In genomic region chr1:169680377-169681019, GRCh38 we compare ENCODE assay signal across 10 cellular contexts. TPM values are rescaled to one million over a fixed set of nuclear protein-coding genes. Genes with fewer than 3 reads are reported as not detected.
DNase-seq lines count a peak whose midpoint lies in the region; ATAC-seq, FAIRE-seq and TF ChIP-seq lines count a peak whose summit lies in the region.
"Had no signal": no experiment of that assay in that cellular context is flagged by ENCODE, and none has a peak within 500 bp of the region (broad histone marks: within the 10 kb centered on the region; RNA-seq: fewer than 3 reads in every experiment).

No MANE protein-coding gene starts in this region.

- H4K20me1 ChIP-seq in DOHH2 (ENCODE audit: control insufficient read depth, insufficient read depth, low read depth, low read length) (no peaks in the 10 kb centered on the region), GM12878 (ENCODE audit: control insufficient read depth, insufficient read depth) (no peaks in the 10 kb centered on the region)

- no peak overlapping the region for H3K27ac Mint-ChIP-seq in nephron progenitor cell

- peak overlapping the region; percentile 97 for H3K27ac ChIP-seq in DOHH2 (ENCODE audit: low read depth, low read length)
- H3K27ac ChIP-seq in GM12878 (ENCODE audit: control insufficient read depth, insufficient read depth): peak overlapping the region; percentile 76
- H3K27ac ChIP-seq: epithelial cell of prostate had no signal

- no TSS peak for BruUV-seq in GM12878 (replicated peaks; lab: Mats Ljungman, UMichigan)

- RAD21 ChIA-PET in GM12878 (lab: Charles Lee; ENCODE audit: unreplicated experiment): interaction anchor here (0.7 to 6.0 kb wide), 8 partner anchors 12 to 84 kb away, joined by 3 to 71 read pairs (median 15); no protein-coding TSS in a partner anchor

- H3K9me3 ChIP-seq in DOHH2 (ENCODE audit: control insufficient read depth, insufficient read depth, low read length): no peaks in the 10 kb centered on the region
- H3K9me3 ChIP-seq in GM12878 (replicated peaks; ENCODE audit: control insufficient read depth, insufficient read depth, low read length): no peaks in the 10 kb centered on the region; the same call in 2 of the 3 replicates

- H3F3A ChIP-seq in DOHH2 (ENCODE audit: control insufficient read depth, insufficient read depth): peaks cover 37% of the 10 kb centered on the region

- no peak overlapping the region for H3K4me3 Mint-ChIP-seq in nephron progenitor cell

- H3K4me3 ChIP-seq in DOHH2 (ENCODE audit: low read length) (peak overlapping the region; percentile 73), GM12878 (peak overlapping the region; percentile 37)
- H3K4me3 ChIP-seq: K562 had no signal

- peaks cover 2% of the 10 kb centered on the region; the same call in 1 of the 2 replicates for H3K36me3 ChIP-seq in DOHH2 (ENCODE audit: control insufficient read depth, low read length)
- no peaks in the 10 kb centered on the region for H3K36me3 ChIP-seq in GM12878 (ENCODE audit: control insufficient read depth in 2 of 2, insufficient read depth in 2 of 2, low read length in 1 of 2)

- SMC1A ChIA-PET in GM12878 (lab: Charles Lee; ENCODE audit: uncharacterized antibody, unreplicated experiment): interaction anchor here (1.2 to 11.1 kb wide), 7 partner anchors 13 to 78 kb away, joined by 5 to 176 read pairs (median 16); no protein-coding TSS in a partner anchor

- in situ Hi-C loops in GM12878 (cut with MboI): no loop called here

- 30% methylated on average over 6 of the region's 6 CpGs for WGBS in GM12878 (ENCODE audit: insufficient coverage, insufficient replicate concordance, low lambda C conversion rate, missing lambda C conversion rate)

- TF ChIP-seq EP300 in GM12878 (IDR thresholded peaks at IDR 0.05; ENCODE audit: borderline replicate concordance in 1 of 2, control insufficient read depth in 1 of 2, low read depth in 2 of 2, low read length in 2 of 2): no peak

- peaks cover 24% of the 10 kb centered on the region for H3K4me1 Mint-ChIP-seq in nephron progenitor cell

- ATAC-seq in GM19463 (IDR thresholded peaks at IDR 0.05; ENCODE audit: unreplicated experiment) (peak; percentile 62), HG03460 (IDR thresholded peaks at IDR 0.05; ENCODE audit: unreplicated experiment) (peak; percentile 64), GM12878 (peak; percentile 88)
- ATAC-seq: K562 had no signal

- no peaks in the 10 kb centered on the region for H3K9me3 Mint-ChIP-seq in nephron progenitor cell

- H3K4me2 ChIP-seq in DOHH2 (ENCODE audit: low read length): peak overlapping the region; percentile 92
- peak overlapping the region; percentile 38 for H3K4me2 ChIP-seq in GM12878 (ENCODE audit: control insufficient read depth, insufficient read depth)

- no peaks in the 10 kb centered on the region for H3K36me3 Mint-ChIP-seq in nephron progenitor cell (ENCODE audit: low read depth)

- peak overlapping the region; percentile 23; the same call in 1 of the 2 replicates for H3K9ac ChIP-seq in GM12878 (ENCODE audit: control insufficient read depth, insufficient read depth, low read length)

- DNase-seq in GM12878 (ENCODE audit: low read depth, low spot score) (peak; percentile 73), RKO (ENCODE audit: low spot score) (no peak), A172 (ENCODE audit: low spot score) (no peak), KG1 (lab: John Stamatoyannopoulos, UW) (no peak), nephron progenitor cell (no peak)

- POLR2A ChIA-PET in GM12878 (lab: Charles Lee): interaction anchor here (0.5 to 5.8 kb wide), 3 partner anchors 13 to 1012 kb away, joined by 3 to 64 read pairs (median 5); no protein-coding TSS in a partner anchor

- no peaks in the 10 kb centered on the region for H3K9me2 ChIP-seq in DOHH2 (replicated peaks; ENCODE audit: control insufficient read depth, low read length)

- peaks cover 10% of the 10 kb centered on the region for H3K27me3 Mint-ChIP-seq in nephron progenitor cell (ENCODE audit: low read depth, poor library complexity)

- H3K27me3 ChIP-seq in DOHH2 (ENCODE audit: control insufficient read depth, low read length): no peaks in the 10 kb centered on the region
- H3K27me3 ChIP-seq in GM12878 (replicated peaks in 1 of 2; ENCODE audit: control insufficient read depth in 2 of 2, insufficient read depth in 2 of 2, low read length in 1 of 2): no peaks in the 10 kb centered on the region

- TF ChIP-seq RAD21 in GM12878 (IDR thresholded peaks at IDR 0.05; ENCODE audit: insufficient read depth, low read depth, low read length): no peak

- TF ChIP-seq CTCF in DOHH2 (IDR thresholded peaks at IDR 0.05; ENCODE audit: low read depth, low read length, poor library complexity, severe bottlenecking) (no peak), GM12878 (IDR thresholded peaks at IDR 0.05 in 2 of 3, conservative IDR thresholded peaks at IDR 0.05 in 1 of 3; ENCODE audit: control insufficient read depth in 2 of 3, extremely low read depth in 1 of 3, insufficient read depth in 1 of 3, low read depth in 3 of 3, low read length in 3 of 3) (no peak), nephron progenitor cell (IDR thresholded peaks at IDR 0.05) (no peak)

- peaks cover 92% of the 10 kb centered on the region for H3K4me1 ChIP-seq in DOHH2 (ENCODE audit: control insufficient read depth, low read length)
- peaks cover 49% of the 10 kb centered on the region for H3K4me1 ChIP-seq in GM12878 (ENCODE audit: control insufficient read depth, insufficient read depth, low read length)

- H2AFZ ChIP-seq in GM12878 (ENCODE audit: control insufficient read depth, low read depth, low read length): peak overlapping the region; percentile 52

- no peak for FAIRE-seq in GM12878 (lab: Jason Lieb, UNC)
- FAIRE-seq: K562 had no signal

- no peaks in the 10 kb centered on the region for H3K79me2 ChIP-seq in DOHH2 (ENCODE audit: control insufficient read depth, low read length)
- H3K79me2 ChIP-seq in GM12878 (ENCODE audit: control insufficient read depth, insufficient read depth, low read length): no peaks in the 10 kb centered on the region

- CTCF ChIA-PET in GM12878 (lab: Yijun Ruan, JAX): interaction anchor here (0.8 to 9.7 kb wide), 8 partner anchors 9 to 129 kb away, joined by 3 to 125 read pairs (median 8); no protein-coding TSS in a partner anchor

- TF ChIP-seq POLR2A in GM12878 (IDR thresholded peaks at IDR 0.05; ENCODE audit: low read depth, low read length): no peak

- intact Hi-C loops in GM12878 (cut with micrococcal nuclease; ENCODE audit: unreplicated experiment): loop anchor here (2.0 kb wide), 1 partner anchor 16 kb away; no protein-coding TSS in a partner anchor

RNA-seq across cellular contexts. Expression of gene SELL, which starts 30.9 kb away (rescaled TPM):
- total RNA-seq in GM12878 (2013; cell fraction: nucleolus; rRNA removed): 16.0 and 27.0 TPM in 2 replicates
- total RNA-seq in GM12878 (2014; rRNA removed) (37.2 and 41.6 TPM in 2 replicates), GM12878 (2014; rRNA removed; fragmentation: Illumina TruSeq; extraction: Trizol) (50.5 and 52.1 TPM in 2 replicates), GM12878 (2021) (43.6 and 55.2 TPM in 2 replicates)
- polyA plus RNA-seq in GM12878 (2011; ENCODE audit: low read depth): 13.7 TPM
- polyA plus RNA-seq in GM12878 (2011; rRNA removed) (49.7 and 61.0 TPM in 2 replicates), GM12878 (2014; fragmentation: Illumina TruSeq; extraction: Trizol) (66.0 and 78.2 TPM in 2 replicates), GM12878 (2014; fragmentation: Nextera tagmentation; extraction: Ambion mirVana) (10 to 100 TPM; 53.5 to 63.2 TPM), GM12878 (2014; rRNA removed) (29.6 and 40.9 TPM in 2 replicates), GM12878 (2016; fragmentation: Nextera tagmentation; extraction: Ambion mirVana) (10 to 100 TPM; 31.8 to 35.3 TPM)
- polyA plus RNA-seq in GM12878 (2011; cell fraction: cytosol; rRNA removed): 27.1 and 28.6 TPM in 2 replicates
- 17.1 and 20.2 TPM in 2 replicates for polyA plus RNA-seq in GM12878 (2011; cell fraction: nucleus; rRNA removed)
- polyA plus RNA-seq in GM12878 (2012): 12.5 and 28.8 TPM in 2 replicates
- polyA minus RNA-seq in GM12878 (2011; rRNA and poly(A)+ RNA removed): 37.3 and 38.3 TPM in 2 replicates
- 19.5 and 22.1 TPM in 2 replicates for polyA minus RNA-seq in GM12878 (2011; cell fraction: cytosol; rRNA and poly(A)+ RNA removed)
- 15.1 and 16.5 TPM in 2 replicates for polyA minus RNA-seq in GM12878 (2011; cell fraction: nucleus; rRNA and poly(A)+ RNA removed)
- total RNA-seq in A172 (2014; rRNA removed; shearing (Covaris generic)): not detected in 2 replicates
- polyA plus RNA-seq: K562 had no signal

RNA-seq across cellular contexts. Expression of gene SELP, which starts 50.6 kb away (rescaled TPM):
- total RNA-seq in GM12878 (2013; cell fraction: nucleolus; rRNA removed): not detected in 2 replicates
- total RNA-seq in GM12878 (2014; rRNA removed): not detected in 2 replicates
- 0.04 TPM in 1 of 2 replicates, not detected in the other for total RNA-seq in GM12878 (2014; rRNA removed; fragmentation: Illumina TruSeq; extraction: Trizol)
- not detected in 2 replicates for total RNA-seq in GM12878 (2021)
- not detected for polyA plus RNA-seq in GM12878 (2011; ENCODE audit: low read depth)
- 0.23 and 0.40 TPM in 2 replicates for polyA plus RNA-seq in GM12878 (2011; rRNA removed)
- 0.10 and 0.19 TPM in 2 replicates for polyA plus RNA-seq in GM12878 (2011; cell fraction: cytosol; rRNA removed)
- 0.31 and 0.84 TPM in 2 replicates for polyA plus RNA-seq in GM12878 (2011; cell fraction: nucleus; rRNA removed)
- polyA plus RNA-seq in GM12878 (2012): not detected in 2 replicates
- polyA plus RNA-seq in GM12878 (2014; fragmentation: Illumina TruSeq; extraction: Trizol): 0.06 TPM in 1 of 2 replicates, not detected in the other
- polyA plus RNA-seq in GM12878 (2014; fragmentation: Nextera tagmentation; extraction: Ambion mirVana): not detected
- not detected in 2 replicates for polyA plus RNA-seq in GM12878 (2014; rRNA removed)
- not detected for polyA plus RNA-seq in GM12878 (2016; fragmentation: Nextera tagmentation; extraction: Ambion mirVana)
- 0.36 TPM in 1 of 2 replicates, not detected in the other for polyA minus RNA-seq in GM12878 (2011; rRNA and poly(A)+ RNA removed)
- not detected in 2 replicates for polyA minus RNA-seq in GM12878 (2011; cell fraction: cytosol; rRNA and poly(A)+ RNA removed)
- 0.29 and 0.48 TPM in 2 replicates for polyA minus RNA-seq in GM12878 (2011; cell fraction: nucleus; rRNA and poly(A)+ RNA removed)
- total RNA-seq in A172 (2014; rRNA removed; shearing (Covaris generic)): not detected in 2 replicates
- total RNA-seq: K562 had no signal
- polyA plus RNA-seq: K562 had no signal

RNA-seq across cellular contexts. Expression of gene SELE, which starts 53.4 kb away (rescaled TPM):
- not detected in 2 replicates for total RNA-seq in GM12878 (2013; cell fraction: nucleolus; rRNA removed)
- total RNA-seq in GM12878 (2014; rRNA removed) (not detected in 2 replicates), GM12878 (2014; rRNA removed; fragmentation: Illumina TruSeq; extraction: Trizol) (not detected in 2 replicates), GM12878 (2021) (not detected in 2 replicates)
- not detected for polyA plus RNA-seq in GM12878 (2011; ENCODE audit: low read depth)
- polyA plus RNA-seq in GM12878 (2011; rRNA removed) (not detected in 2 replicates), GM12878 (2014; fragmentation: Illumina TruSeq; extraction: Trizol) (not detected in 2 replicates), GM12878 (2014; fragmentation: Nextera tagmentation; extraction: Ambion mirVana) (not detected), GM12878 (2014; rRNA removed) (not detected in 2 replicates), GM12878 (2016; fragmentation: Nextera tagmentation; extraction: Ambion mirVana) (not detected)
- polyA plus RNA-seq in GM12878 (2011; cell fraction: cytosol; rRNA removed): not detected in 2 replicates
- not detected in 2 replicates for polyA plus RNA-seq in GM12878 (2011; cell fraction: nucleus; rRNA removed)
- not detected in 2 replicates for polyA plus RNA-seq in GM12878 (2012)
- not detected in 2 replicates for polyA minus RNA-seq in GM12878 (2011; rRNA and poly(A)+ RNA removed)
- polyA minus RNA-seq in GM12878 (2011; cell fraction: cytosol; rRNA and poly(A)+ RNA removed): not detected in 2 replicates
- polyA minus RNA-seq in GM12878 (2011; cell fraction: nucleus; rRNA and poly(A)+ RNA removed): not detected in 2 replicates
- not detected in 2 replicates for total RNA-seq in A172 (2014; rRNA removed; shearing (Covaris generic))
- total RNA-seq: K562 had no signal

Comparison
In these comparisons a context has a peak if more than half of its experiments do, and no peak if none do; other contexts are left out.
1. RNA of gene SELL, which starts 30.9 kb away (total RNA-seq): 16.0 to 55.2 TPM in GM12878; not detected in A172; every median in the first group is over 10 times any median in the second.
2. Peak in every context shown above with its lines, with median percentiles within 50 percentile points of each other: ATAC-seq.